Comparison of ENCODE assay signal across 30 cellular contexts in the genomic region with DNA sequence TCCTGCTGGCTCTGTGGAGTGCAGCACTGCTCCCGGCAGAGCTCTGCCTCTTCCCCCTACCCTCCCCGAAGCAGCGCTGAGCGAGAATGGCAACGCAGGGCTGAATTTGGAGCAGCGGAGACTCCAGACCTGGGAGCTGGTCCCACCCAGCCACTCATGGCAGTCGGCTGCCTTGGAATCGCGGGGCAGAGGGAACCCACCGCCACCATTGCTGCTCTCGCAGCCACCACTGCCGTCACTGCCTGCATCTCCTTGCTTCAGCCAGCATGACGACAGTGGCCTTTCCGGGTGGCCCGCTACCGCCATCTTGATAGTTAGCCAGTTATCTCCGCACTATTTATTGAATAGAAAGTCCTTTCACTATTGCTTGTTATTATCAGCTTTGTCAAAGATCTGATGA.
"Had no signal": no experiment of that assay in that cellular context is flagged by ENCODE, and none has a peak within 500 bp of the region (broad histone marks: within the 10 kb centered on the region; RNA-seq: fewer than 3 reads in every experiment).

No MANE protein-coding gene starts in this region.

- H3K4me3 ChIP-seq: ovary, psoas muscle, right lobe of liver, skin epidermis, smooth muscle cell, spleen, suprapubic skin, testis, tibial artery, transverse colon, vagina had no signal

- H3K4me1 ChIP-seq: parathyroid adenoma, psoas muscle, right lobe of liver, spleen, suprapubic skin, testis, tibial artery, transverse colon, vagina had no signal

- H3K27ac Mint-ChIP-seq: naive thymus-derived CD4-positive, alpha-beta T cell; natural killer cell treated with Interleukin-12 subunit alpha and Interleukin-12 subunit beta and Interleukin-15 and Interleukin-18, amount 100 ng/mL, for 72 hours; nephron progenitor cell; progenitor cell of endocrine pancreas; stimulated activated memory B cell treated with anti-CD40 and anti-IgM and Interleukin-4, amounts not matched to agents 10 μg/mL and 1 μg/mL and 100 μg/mL, for 72 hours; stimulated activated naive CD8-positive, alpha-beta T cell treated with anti-CD3 and anti-CD28 coated beads, Interleukin-15, amount 100 ng/mL, for 72 hours; type B pancreatic cell had no signal

- DNase-seq: naive thymus-derived CD4-positive, alpha-beta T cell; nephron progenitor cell; occipital lobe; ovary; psoas muscle; right lobe of liver; spleen; stimulated activated CD4-positive, alpha-beta T cell treated with anti-CD3 and anti-CD28 coated beads, Interleukin-12 subunit alpha, Interleukin-12 subunit beta, amount 100 ng/mL, for 4 hours; stimulated activated CD4-positive, alpha-beta T cell treated with anti-CD3 and anti-CD28 coated beads, Interleukin-1b, Interleukin-23, amount 100 ng/mL, for 48 hours; stimulated activated CD4-positive, alpha-beta T cell treated with anti-CD3 and anti-CD28 coated beads, Interleukin-4, amount 100 ng/mL, for 1 hour; stimulated activated CD4-positive, alpha-beta T cell treated with anti-CD3 and anti-CD28 coated beads, Interleukin-4, amount 100 ng/mL, for 4 hours; stimulated activated CD8-positive, alpha-beta memory T cell treated with anti-CD3 and anti-CD28 coated beads, Interleukin-4, amount 100 ng/mL, for 48 hours; stimulated activated naive CD4-positive, alpha-beta T cell; stimulated activated naive CD8-positive, alpha-beta T cell treated with anti-CD3 and anti-CD28 coated beads, Interleukin-15, amount 100 ng/mL, for 72 hours; stimulated activated naive CD8-positive, alpha-beta T cell treated with anti-CD3 and anti-CD28 coated beads, Interleukin-15, Interleukin-2, amounts not matched to agents 100 U/mL and 50 U/mL, for 24 hours; substantia nigra; testis; tibial artery; transverse colon had no signal

- H3K27ac ChIP-seq: ovary, parathyroid adenoma, psoas muscle, right lobe of liver, skin epidermis, spleen, suprapubic skin, testis, tibial artery, transverse colon, vagina had no signal

- H2AFZ ChIP-seq: parathyroid adenoma had no signal

- H3K36me3 ChIP-seq: ovary, right lobe of liver, spleen, suprapubic skin, tibial artery, transverse colon, vagina had no signal

- H3K4me3 Mint-ChIP-seq: naive thymus-derived CD4-positive, alpha-beta T cell; natural killer cell treated with Interleukin-12 subunit alpha and Interleukin-12 subunit beta and Interleukin-15 and Interleukin-18, amount 100 ng/mL, for 72 hours; nephron progenitor cell; neural crest cell; stimulated activated memory B cell treated with anti-CD40 and anti-IgM and Interleukin-4, amounts not matched to agents 10 μg/mL and 1 μg/mL and 100 μg/mL, for 72 hours; stimulated activated naive CD8-positive, alpha-beta T cell treated with anti-CD3 and anti-CD28 coated beads, Interleukin-15, amount 100 ng/mL, for 72 hours; type B pancreatic cell had no signal

- H3K4me2 ChIP-seq: smooth muscle cell had no signal

- H3K9me3 Mint-ChIP-seq: neural crest cell; stimulated activated memory B cell treated with anti-CD40 and anti-IgM and Interleukin-4, amounts not matched to agents 10 μg/mL and 1 μg/mL and 100 μg/mL, for 72 hours; stimulated activated naive CD8-positive, alpha-beta T cell treated with anti-CD3 and anti-CD28 coated beads, Interleukin-15, amount 100 ng/mL, for 72 hours; type B pancreatic cell had no signal

- H3K36me3 Mint-ChIP-seq: naive thymus-derived CD4-positive, alpha-beta T cell; natural killer cell treated with Interleukin-12 subunit alpha and Interleukin-12 subunit beta and Interleukin-15 and Interleukin-18, amount 100 ng/mL, for 72 hours; stimulated activated memory B cell treated with anti-CD40 and anti-IgM and Interleukin-4, amounts not matched to agents 10 μg/mL and 1 μg/mL and 100 μg/mL, for 72 hours; type B pancreatic cell had no signal

- H3K27me3 ChIP-seq: ovary, right lobe of liver, spleen, suprapubic skin, testis, tibial artery, transverse colon, vagina had no signal

- H3K4me1 Mint-ChIP-seq: naive thymus-derived CD4-positive, alpha-beta T cell; nephron progenitor cell; neural crest cell; stimulated activated memory B cell treated with anti-CD40 and anti-IgM and Interleukin-4, amounts not matched to agents 10 μg/mL and 1 μg/mL and 100 μg/mL, for 72 hours; stimulated activated naive CD8-positive, alpha-beta T cell treated with anti-CD3 and anti-CD28 coated beads, Interleukin-15, amount 100 ng/mL, for 72 hours had no signal

- H3K9me3 ChIP-seq: ovary, psoas muscle, right lobe of liver, spleen, suprapubic skin, testis, tibial artery, transverse colon, vagina had no signal

- H3K27me3 Mint-ChIP-seq: naive thymus-derived CD4-positive, alpha-beta T cell; natural killer cell treated with Interleukin-12 subunit alpha and Interleukin-12 subunit beta and Interleukin-15 and Interleukin-18, amount 100 ng/mL, for 72 hours; progenitor cell of endocrine pancreas; stimulated activated memory B cell treated with anti-CD40 and anti-IgM and Interleukin-4, amounts not matched to agents 10 μg/mL and 1 μg/mL and 100 μg/mL, for 72 hours; stimulated activated naive CD8-positive, alpha-beta T cell treated with anti-CD3 and anti-CD28 coated beads, Interleukin-15, amount 100 ng/mL, for 72 hours; type B pancreatic cell had no signal

- ATAC-seq: naive thymus-derived CD4-positive, alpha-beta T cell; psoas muscle; right cardiac atrium; stimulated activated memory B cell treated with anti-CD40 and anti-IgM and Interleukin-4, amounts not matched to agents 10 μg/mL and 1 μg/mL and 100 μg/mL, for 72 hours; stimulated activated naive CD8-positive, alpha-beta T cell treated with anti-CD3 and anti-CD28 coated beads, Interleukin-15, amount 100 ng/mL, for 72 hours; stimulated activated naive CD8-positive, alpha-beta T cell treated with anti-CD3 and anti-CD28 coated beads, Interleukin-15, Interleukin-2, amounts not matched to agents 100 U/mL and 50 U/mL, for 24 hours had no signal

- H3K9ac ChIP-seq: parathyroid adenoma had no signal
